Comparison of ENCODE assay signal across 9 cellular contexts in the genomic region with DNA sequence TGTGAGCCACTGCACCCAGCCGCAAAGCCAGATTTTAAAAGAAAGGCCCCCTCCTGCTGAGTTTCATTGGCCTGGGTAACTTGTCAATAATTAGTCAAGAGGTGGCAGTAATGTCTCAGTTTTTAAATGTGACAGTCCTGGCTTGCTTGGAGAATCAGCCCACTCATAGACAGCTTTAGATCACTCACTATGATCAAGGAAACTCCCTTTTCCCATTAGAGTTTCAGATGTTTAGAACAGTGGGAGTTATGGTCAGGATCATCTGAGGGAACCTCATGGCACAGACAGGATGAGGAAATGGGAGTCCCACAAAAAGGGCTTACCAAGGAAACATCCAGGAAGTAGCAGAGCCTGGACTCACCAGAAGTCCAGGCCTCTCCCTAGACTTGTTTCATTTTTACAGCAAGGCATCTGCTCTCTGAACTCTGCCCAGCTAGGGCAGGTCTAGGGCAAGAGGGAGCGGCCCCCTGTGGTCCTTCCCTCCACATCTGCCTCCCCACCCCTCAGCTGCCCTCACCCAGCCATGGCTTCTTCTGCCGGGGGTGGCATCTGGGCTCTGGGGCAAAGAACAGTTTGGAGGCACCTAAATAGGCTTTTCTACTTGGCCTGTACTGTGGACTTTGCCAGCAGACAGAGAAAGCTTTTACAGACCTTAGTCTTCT. TPM values are rescaled to one million over a fixed set of nuclear protein-coding genes. Genes with fewer than 3 reads are reported as not detected.
DNase-seq lines count a peak whose midpoint lies in the region; ATAC-seq lines count a peak whose summit lies in the region.
"Had no signal": no experiment of that assay in that cellular context is flagged by ENCODE, and none has a peak within 500 bp of the region (broad histone marks: within the 10 kb centered on the region; RNA-seq: fewer than 3 reads in every experiment).

No MANE protein-coding gene starts in this region.

- in situ Hi-C loops in G401 (cut with HindIII; ENCODE audit: low sequenced_read_pairs) = loop anchor here (5.0 kb wide), 1 partner anchor 245 kb away; no protein-coding TSS in a partner anchor

- H3K9me3 ChIP-seq in mucosa of rectum (ENCODE audit: control insufficient read depth in 2 of 2, low read length in 2 of 2) = no peaks in the 10 kb centered on the region

- no peaks in the 10 kb centered on the region for H3K27me3 ChIP-seq in mucosa of rectum (ENCODE audit: control insufficient read depth in 2 of 2, insufficient read depth in 2 of 2, low read length in 2 of 2)

- peaks cover 8 to 10% of the 10 kb centered on the region in 2 donors for H3K36me3 ChIP-seq in mucosa of rectum (ENCODE audit: control insufficient read depth in 2 of 2, insufficient read depth in 2 of 2, low read length in 2 of 2)

- ATAC-seq in HG02642 (IDR thresholded peaks at IDR 0.05; ENCODE audit: poor library complexity, unreplicated experiment) = peak; percentile 51
- ATAC-seq in GM21723 (IDR thresholded peaks at IDR 0.05; ENCODE audit: unreplicated experiment) = no peak

- peaks cover 3 to 18% of the 10 kb centered on the region in 2 donors for H3K4me1 ChIP-seq in mucosa of rectum (ENCODE audit: control insufficient read depth in 2 of 2, insufficient read depth in 2 of 2, low read length in 2 of 2)

- H3K4me3 ChIP-seq in mucosa of rectum (ENCODE audit: low read length in 2 of 2) = no peak overlapping the region

- DNase-seq in G401 (ENCODE audit: low spot score) (peak; percentile 36), NCI-H774 (lab: John Stamatoyannopoulos, UW) (peak; percentile 50), ecto neural progenitor cell (ENCODE audit: low spot score) (peak; percentile 46), mesenteric fat pad (ENCODE audit: low spot score) (no peak)
- DNase-seq in central memory CD4-positive, alpha-beta T cell = no peak
- DNase-seq: T-cell had no signal

- H3K9ac ChIP-seq in mucosa of rectum (ENCODE audit: low read depth in 1 of 2, low read length in 2 of 2) = peak overlapping the region in 1 of 2 donors; percentile 3

- peak overlapping the region; percentile 69 to 75 for H3K27ac ChIP-seq in mucosa of rectum (ENCODE audit: low read depth in 2 of 2, low read length in 2 of 2)

RNA-seq across cellular contexts. Expression of gene BCL2L14, which starts 11.2 kb away (rescaled TPM):
- not detected in 2 replicates for total RNA-seq in G401 (2014; rRNA removed; shearing (Covaris generic))
- not detected for total RNA-seq in mesenteric fat pad

Comparison
In these comparisons a context has a peak if more than half of its experiments do, and no peak if none do; other contexts are left out.
1. DNase-seq: peak in G401 (single experiment), NCI-H774 (single experiment) and ecto neural progenitor cell (single experiment); none in central memory CD4-positive, alpha-beta T cell (single experiment) and mesenteric fat pad (single experiment).